ENCODE assay signal across 12 cellular contexts in genomic region chr1:26761217-26761616, GRCh38. TPM values are rescaled to one million over a fixed set of nuclear protein-coding genes. Genes with fewer than 3 reads are reported as not detected.
DNase-seq lines count a peak whose midpoint lies in the region; TF ChIP-seq lines count a peak whose summit lies in the region.
"Had no signal": no experiment of that assay in that cellular context is flagged by ENCODE, and none has a peak within 500 bp of the region (broad histone marks: within the 10 kb centered on the region; RNA-seq: fewer than 3 reads in every experiment).

No MANE protein-coding gene starts in this region.

- intact Hi-C loops in activated T-helper 1 cell treated with anti-CD3 and anti-CD28 coated beads, Interleukin-12 subunit alpha, Interleukin-12 subunit beta, Interleukin-2, Interleukin-4 antibody, amounts not matched to agents 30 ng/mL and 10 ng/mL and 1 ng/mL, durations not matched to agents 14 hours and 24 hours and 36 hours (cut with micrococcal nuclease): no loop called here

- DNase-seq in AG04449 (ENCODE audit: low read depth, low spot score) (no peak), left kidney (ENCODE audit: low read depth, low spot score) (peak; percentile 21), GM19240 (ENCODE audit: insufficient read length, low spot score) (no peak), NCI-H2227 treated with DMSO at 0.1 percent for 48 hours (lab: John Stamatoyannopoulos, UW) (no peak), SHP77 treated with DMSO at 0.1 percent for 48 hours (lab: John Stamatoyannopoulos, UW) (no peak), MM.1S (no peak)
- no peak for DNase-seq in activated T-helper 1 cell treated with anti-CD3 and anti-CD28 coated beads, Interleukin-12 subunit alpha, Interleukin-12 subunit beta, Interleukin-2, Interleukin-4 antibody, amounts not matched to agents 30 ng/mL and 10 ng/mL and 1 ng/mL, durations not matched to agents 14 hours and 24 hours and 36 hours (ENCODE audit: low spot score)
- DNase-seq: activated CD4-positive, alpha-beta T cell treated with anti-CD3 and anti-CD28 coated beads for 48 hours; activated naive CD4-positive, alpha-beta T cell treated with Interleukin-2 at 50 U/mL for 16 hours; Calu3 had no signal

- H3K36me3 Mint-ChIP-seq in activated T-helper 1 cell treated with anti-CD3 and anti-CD28 coated beads, Interleukin-12 subunit alpha, Interleukin-12 subunit beta, Interleukin-2, Interleukin-4 antibody, amounts not matched to agents 30 ng/mL and 10 ng/mL and 1 ng/mL, durations not matched to agents 14 hours and 24 hours and 36 hours (ENCODE audit: low read depth): peaks cover 52% of the 10 kb centered on the region

- H3K4me3 ChIP-seq in AG04449 (ENCODE audit: low read depth, low read length) (no peak overlapping the region), MM.1S (ENCODE audit: low read length) (no peak overlapping the region)

- H3K79me2 ChIP-seq in MM.1S (ENCODE audit: low read length): peaks cover 85% of the 10 kb centered on the region

- no peaks in the 10 kb centered on the region for H4K20me1 ChIP-seq in MM.1S (ENCODE audit: insufficient read depth, low read length)

- H3K27me3 Mint-ChIP-seq in activated T-helper 1 cell treated with anti-CD3 and anti-CD28 coated beads, Interleukin-12 subunit alpha, Interleukin-12 subunit beta, Interleukin-2, Interleukin-4 antibody, amounts not matched to agents 30 ng/mL and 10 ng/mL and 1 ng/mL, durations not matched to agents 14 hours and 24 hours and 36 hours (ENCODE audit: insufficient read depth): no peaks in the 10 kb centered on the region
- H3K27me3 Mint-ChIP-seq: stimulated activated naive CD8-positive, alpha-beta T cell treated with anti-CD3 and anti-CD28 coated beads, Interleukin-15, Interleukin-2, amounts not matched to agents 100 ng/mL and 50 ng/mL, for 24 hours had no signal

- no peak overlapping the region for H3K9ac ChIP-seq in MM.1S (ENCODE audit: low read length)

- no peak overlapping the region for H3K27ac ChIP-seq in MM.1S (ENCODE audit: low read length)

- no peak overlapping the region for H3K4me2 ChIP-seq in MM.1S (ENCODE audit: low read depth, low read length)

- peak overlapping the region; percentile 23 for H3K27ac Mint-ChIP-seq in activated T-helper 1 cell treated with anti-CD3 and anti-CD28 coated beads, Interleukin-12 subunit alpha, Interleukin-12 subunit beta, Interleukin-2, Interleukin-4 antibody, amounts not matched to agents 30 ng/mL and 10 ng/mL and 1 ng/mL, durations not matched to agents 14 hours and 24 hours and 36 hours

- peaks cover 32% of the 10 kb centered on the region for H3K36me3 ChIP-seq in MM.1S (replicated peaks; ENCODE audit: insufficient read depth, low read length)

- H2AFZ ChIP-seq in MM.1S (ENCODE audit: low read length): no peak overlapping the region

- no peaks in the 10 kb centered on the region for H3K9me3 ChIP-seq in MM.1S (replicated peaks; ENCODE audit: insufficient read depth, low read length)

- H3K4me1 Mint-ChIP-seq in activated T-helper 1 cell treated with anti-CD3 and anti-CD28 coated beads, Interleukin-12 subunit alpha, Interleukin-12 subunit beta, Interleukin-2, Interleukin-4 antibody, amounts not matched to agents 30 ng/mL and 10 ng/mL and 1 ng/mL, durations not matched to agents 14 hours and 24 hours and 36 hours (ENCODE audit: low read depth): peaks cover 17% of the 10 kb centered on the region

- H3K9me3 Mint-ChIP-seq in activated T-helper 1 cell treated with anti-CD3 and anti-CD28 coated beads, Interleukin-12 subunit alpha, Interleukin-12 subunit beta, Interleukin-2, Interleukin-4 antibody, amounts not matched to agents 30 ng/mL and 10 ng/mL and 1 ng/mL, durations not matched to agents 14 hours and 24 hours and 36 hours: no peaks in the 10 kb centered on the region
- H3K9me3 Mint-ChIP-seq: stimulated activated naive CD8-positive, alpha-beta T cell treated with anti-CD3 and anti-CD28 coated beads, Interleukin-15, Interleukin-2, amounts not matched to agents 100 ng/mL and 50 ng/mL, for 24 hours had no signal

- H3K4me3 Mint-ChIP-seq in activated T-helper 1 cell treated with anti-CD3 and anti-CD28 coated beads, Interleukin-12 subunit alpha, Interleukin-12 subunit beta, Interleukin-2, Interleukin-4 antibody, amounts not matched to agents 30 ng/mL and 10 ng/mL and 1 ng/mL, durations not matched to agents 14 hours and 24 hours and 36 hours: no peak overlapping the region
- H3K4me3 Mint-ChIP-seq: stimulated activated naive CD8-positive, alpha-beta T cell treated with anti-CD3 and anti-CD28 coated beads, Interleukin-15, Interleukin-2, amounts not matched to agents 100 ng/mL and 50 ng/mL, for 24 hours had no signal

- H3K4me1 ChIP-seq in MM.1S (ENCODE audit: low read length): no peaks in the 10 kb centered on the region

- H3K9me2 ChIP-seq in MM.1S (replicated peaks; ENCODE audit: insufficient read depth, low read length): no peaks in the 10 kb centered on the region

- CTCF ChIA-PET in AG04449 (lab: Yijun Ruan, JAX): interaction anchor here (1.3 to 2.0 kb wide), 4 partner anchors 15 to 159 kb away, joined by 4 to 8 read pairs (median 4); no protein-coding TSS in a partner anchor

- H3K27me3 ChIP-seq in MM.1S (replicated peaks; ENCODE audit: insufficient read depth, low read length): no peaks in the 10 kb centered on the region

- TF ChIP-seq CTCF in AG04449 (IDR thresholded peaks at IDR 0.05; ENCODE audit: insufficient read depth, low read length, missing control alignments): peak; percentile 9
- TF ChIP-seq CTCF in GM12874 (IDR thresholded peaks at IDR 0.05; ENCODE audit: insufficient read depth, low read depth, low read length): peak; percentile 11; the same call in 1 of the 2 replicates
- TF ChIP-seq CTCF in MM.1S (IDR thresholded peaks at IDR 0.05; ENCODE audit: low read length): no peak; the same call in 1 of the 2 replicates

- POLR2A ChIA-PET in AG04449 (lab: Yijun Ruan, JAX): no interaction called here

- no peaks in the 10 kb centered on the region for H3F3A ChIP-seq in MM.1S (ENCODE audit: insufficient read depth, low read length)

RNA-seq across cellular contexts. Expression of gene PIGV, which starts 26.5 kb away (rescaled TPM):
- 18.5 and 22.6 TPM in 2 replicates for total RNA-seq in activated T-helper 1 cell treated with anti-CD3 and anti-CD28 coated beads, Interleukin-12 subunit alpha, Interleukin-12 subunit beta, Interleukin-2, Interleukin-4 antibody, amounts not matched to agents 30 ng/mL and 10 ng/mL and 1 ng/mL, durations not matched to agents 14 hours and 24 hours and 36 hours
